9 cellular contexts compared by ENCODE assay signal in genomic region chr4:102438873-102439614, GRCh38.
DNase-seq lines count a peak whose midpoint lies in the region; ATAC-seq and TF ChIP-seq lines count a peak whose summit lies in the region.
"Had no signal": no experiment of that assay in that cellular context is flagged by ENCODE, and none has a peak within 500 bp of the region (broad histone marks: within the 10 kb centered on the region; RNA-seq: fewer than 3 reads in every experiment).

No MANE protein-coding gene starts in this region.

- no peak overlapping the region for H3K27ac Mint-ChIP-seq in activated naive CD4-positive, alpha-beta T cell treated with anti-CD3 and anti-CD28 coated beads, Interleukin-2, amount 10 ng/mL, durations not matched to agents 7 days and 5 days
- H3K27ac Mint-ChIP-seq: activated naive CD4-positive, alpha-beta T cell treated with anti-CD3 and anti-CD28 coated beads, Interleukin-2, amount 50 U/mL, for 24 hours had no signal

- DNase-seq in AG09319 (ENCODE audit: extremely low read depth, low read depth) = peak; percentile 91
- peak; percentile 79 for DNase-seq in NCI-H2029 (lab: John Stamatoyannopoulos, UW)
- DNase-seq in epithelial cell of prostate (ENCODE audit: low read depth, low spot score) = peak; percentile 84
- DNase-seq in midbrain (lab: John Stamatoyannopoulos, UW) = peak; percentile 64
- DNase-seq in NCI-H2227 (lab: John Stamatoyannopoulos, UW; ENCODE audit: unreplicated experiment) = no peak
- DNase-seq in central memory CD4-positive, alpha-beta T cell = no peak
- DNase-seq in activated naive CD4-positive, alpha-beta T cell treated with anti-CD3 and anti-CD28 coated beads, Interleukin-2, amount 10 ng/mL, durations not matched to agents 7 days and 5 days = no peak

- peaks cover 4% of the 10 kb centered on the region for H3K4me1 Mint-ChIP-seq in activated naive CD4-positive, alpha-beta T cell treated with anti-CD3 and anti-CD28 coated beads, Interleukin-2, amount 10 ng/mL, durations not matched to agents 7 days and 5 days
- H3K4me1 Mint-ChIP-seq: activated naive CD4-positive, alpha-beta T cell treated with anti-CD3 and anti-CD28 coated beads, Interleukin-2, amount 50 U/mL, for 24 hours had no signal

- H3K4me3 Mint-ChIP-seq in activated naive CD4-positive, alpha-beta T cell treated with anti-CD3 and anti-CD28 coated beads, Interleukin-2, amount 10 ng/mL, durations not matched to agents 7 days and 5 days = no peak overlapping the region
- H3K4me3 Mint-ChIP-seq: activated naive CD4-positive, alpha-beta T cell treated with anti-CD3 and anti-CD28 coated beads, Interleukin-2, amount 50 U/mL, for 24 hours had no signal

- H3K9me3 Mint-ChIP-seq in activated naive CD4-positive, alpha-beta T cell treated with anti-CD3 and anti-CD28 coated beads, Interleukin-2, amount 10 ng/mL, durations not matched to agents 7 days and 5 days = no peaks in the 10 kb centered on the region
- H3K9me3 Mint-ChIP-seq: activated naive CD4-positive, alpha-beta T cell treated with anti-CD3 and anti-CD28 coated beads, Interleukin-2, amount 50 U/mL, for 24 hours had no signal

- no peaks in the 10 kb centered on the region for H3K36me3 Mint-ChIP-seq in activated naive CD4-positive, alpha-beta T cell treated with anti-CD3 and anti-CD28 coated beads, Interleukin-2, amount 10 ng/mL, durations not matched to agents 7 days and 5 days
- H3K36me3 Mint-ChIP-seq: activated naive CD4-positive, alpha-beta T cell treated with anti-CD3 and anti-CD28 coated beads, Interleukin-2, amount 50 U/mL, for 24 hours had no signal

- CTCF ChIA-PET in activated naive CD4-positive, alpha-beta T cell treated with anti-CD3 and anti-CD28 coated beads, Interleukin-2, amount 10 ng/mL, durations not matched to agents 7 days and 5 days (lab: Charles Lee) = interaction anchor here (1.5 kb wide), 1 partner anchor 187 kb away, joined by 4 read pairs; no protein-coding TSS in a partner anchor

- peaks cover 3% of the 10 kb centered on the region for H3K27me3 Mint-ChIP-seq in activated naive CD4-positive, alpha-beta T cell treated with anti-CD3 and anti-CD28 coated beads, Interleukin-2, amount 10 ng/mL, durations not matched to agents 7 days and 5 days
- H3K27me3 Mint-ChIP-seq: activated naive CD4-positive, alpha-beta T cell treated with anti-CD3 and anti-CD28 coated beads, Interleukin-2, amount 50 U/mL, for 24 hours had no signal

- TF ChIP-seq CTCF in AG09319 (IDR thresholded peaks at IDR 0.05; ENCODE audit: low read depth, low read length) = no peak

- H3K27ac ChIP-seq in epithelial cell of prostate = peak overlapping the region; percentile 68

- no peak for ATAC-seq in GM18873 (IDR thresholded peaks at IDR 0.05; ENCODE audit: low FRiP score, unreplicated experiment)

Comparison
In these comparisons a context has a peak if more than half of its experiments do, and no peak if none do; other contexts are left out.
1. DNase-seq: peak in AG09319 (single experiment), NCI-H2029 (single experiment), epithelial cell of prostate (single experiment) and midbrain (single experiment); none in NCI-H2227 (single experiment), central memory CD4-positive, alpha-beta T cell (single experiment) and activated naive CD4-positive, alpha-beta T cell treated with anti-CD3 and anti-CD28 coated beads, Interleukin-2, amount 10 ng/mL, durations not matched to agents 7 days and 5 days (single experiment).